Comparison of ENCODE assay signal across 8 cellular contexts in the genomic region with DNA sequence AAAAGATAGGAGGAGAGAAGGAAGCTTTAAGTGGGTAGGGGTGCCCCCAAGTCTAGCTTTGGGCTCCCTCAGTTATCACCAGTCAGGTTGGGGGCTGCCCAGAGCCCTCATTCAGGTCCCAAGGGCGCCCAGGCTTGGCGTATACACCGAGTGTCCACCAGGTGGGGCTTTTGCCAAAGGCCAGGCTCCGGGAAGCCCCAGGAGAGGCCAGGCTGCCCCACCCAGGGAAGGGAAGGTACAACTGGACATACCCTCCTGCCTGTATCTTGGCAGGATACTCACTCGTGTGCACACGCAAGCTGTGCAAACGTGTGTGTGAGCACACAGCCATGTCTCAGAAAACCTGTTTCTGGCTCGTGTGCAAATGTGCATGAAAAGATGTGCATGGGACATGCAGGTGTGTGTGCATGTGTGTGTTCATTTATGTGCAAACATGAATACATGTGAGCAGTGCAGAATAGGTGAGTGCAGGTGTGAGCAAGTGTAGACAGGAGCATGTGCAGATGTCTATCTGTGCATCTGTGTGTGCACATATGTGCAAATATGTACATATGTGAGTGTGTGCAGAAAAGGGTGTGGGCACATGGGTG. TPM values are rescaled to one million over a fixed set of nuclear protein-coding genes. Genes with fewer than 3 reads are reported as not detected.
DNase-seq lines count a peak whose midpoint lies in the region; ATAC-seq and TF ChIP-seq lines count a peak whose summit lies in the region.

No MANE protein-coding gene starts in this region.

- peak in 3 of 4 experiments; percentile 37 to 51 (median 45) for TF ChIP-seq CTCF in uterus (IDR thresholded peaks at IDR 0.05)

- H3K36me3 ChIP-seq in neuronal stem cell (replicated peaks in 1 of 2; ENCODE audit: control insufficient read depth in 2 of 2, insufficient read depth in 2 of 2, low read length in 2 of 2) = no peaks in the 10 kb centered on the region
- H3K36me3 ChIP-seq in uterus = no peaks in the 10 kb centered on the region

- H3K9ac ChIP-seq in neuronal stem cell (ENCODE audit: low read depth, low read length, poor library complexity) = no peak overlapping the region

- H3K9me3 ChIP-seq in neuronal stem cell (replicated peaks in 1 of 2; ENCODE audit: control insufficient read depth in 2 of 2, insufficient read depth in 1 of 2, low read depth in 1 of 2, low read length in 2 of 2) (no peaks in the 10 kb centered on the region), uterus (no peaks in the 10 kb centered on the region)

- H4K91ac ChIP-seq in neuronal stem cell (ENCODE audit: low read depth, low read length, poor library complexity) = no peak overlapping the region

- H3K4me1 ChIP-seq in neuronal stem cell (ENCODE audit: control insufficient read depth in 2 of 2, insufficient read depth in 1 of 2, low read depth in 1 of 2, low read length in 2 of 2) (no peaks in the 10 kb centered on the region), uterus (no peaks in the 10 kb centered on the region)

- TF ChIP-seq POLR2A in erythroblast (IDR thresholded peaks at IDR 0.05; ENCODE audit: low read length) (no peak), uterus (IDR thresholded peaks at IDR 0.05) (no peak)

- no peak overlapping the region for H2BK12ac ChIP-seq in neuronal stem cell (ENCODE audit: low read length)

- DNase-seq in activated gamma-delta T cell treated with Interleukin-2 at 50 U/mL for 16 hours (peak; percentile 48), activated gamma-delta T cell (lab: John Stamatoyannopoulos, UW) (no peak), NCI-H2227 treated with DMSO at 0.1 percent for 48 hours (lab: John Stamatoyannopoulos, UW) (peak; percentile 33), erythroblast (lab: John Stamatoyannopoulos, UW) (peak; percentile 10 to 40), neuronal stem cell (ENCODE audit: low spot score) (peak; percentile 44), uterus (no peak)
- peak; percentile 12 to 14 for DNase-seq in activated CD8-positive, alpha-beta memory T cell treated with anti-CD3 and anti-CD28 coated beads for 1 hour (ENCODE audit: extremely low read depth in 1 of 2, low read depth in 1 of 2)

- H2BK15ac ChIP-seq in neuronal stem cell (ENCODE audit: low read length) = no peak overlapping the region

- H3K23ac ChIP-seq in neuronal stem cell (ENCODE audit: low read depth, low read length, poor library complexity) = no peak overlapping the region

- H3K4me2 ChIP-seq in neuronal stem cell (ENCODE audit: insufficient read depth, low read length, poor library complexity, severe bottlenecking) = no peak overlapping the region

- intact Hi-C loops in uterus (cut with DNase I; ENCODE audit: low total_unique reads) = no loop called here

- no CpG with 5 or more reads among the region's 8 CpGs for WGBS in neuronal stem cell (ENCODE audit: extremely low coverage in 2 of 2, insufficient read length in 2 of 2, insufficient replicate concordance in 1 of 2), 2 donors

- no peak overlapping the region for H4K8ac ChIP-seq in neuronal stem cell (ENCODE audit: low read depth, low read length)

- no peak overlapping the region for H2AFZ ChIP-seq in neuronal stem cell (ENCODE audit: low read length)

- H3K27ac ChIP-seq in neuronal stem cell (replicated peaks; ENCODE audit: low read length) (no peak overlapping the region), uterus (no peak overlapping the region)

- H2BK120ac ChIP-seq in neuronal stem cell (ENCODE audit: low read depth, low read length) = no peak overlapping the region

- H3K4me3 ChIP-seq in neuronal stem cell (ENCODE audit: low read length in 2 of 2) = no peak overlapping the region
- no peak overlapping the region for H3K4me3 ChIP-seq in uterus

- no peaks in the 10 kb centered on the region for H3K79me1 ChIP-seq in neuronal stem cell (ENCODE audit: low read depth, low read length)

- H2BK5ac ChIP-seq in neuronal stem cell (ENCODE audit: low read length) = no peak overlapping the region

- H3K14ac ChIP-seq in neuronal stem cell (ENCODE audit: low read length) = no peak overlapping the region

- ATAC-seq in HG02938 (IDR thresholded peaks at IDR 0.05; ENCODE audit: unreplicated experiment) = no peak

- H3K18ac ChIP-seq in neuronal stem cell (ENCODE audit: low read length) = no peak overlapping the region

- H2AK5ac ChIP-seq in neuronal stem cell (ENCODE audit: low read depth, low read length) = peak overlapping the region; percentile 12

- H3K4ac ChIP-seq in neuronal stem cell (ENCODE audit: low read length) = no peak overlapping the region

- H3K27me3 ChIP-seq in neuronal stem cell (ENCODE audit: control insufficient read depth in 3 of 3, insufficient read depth in 3 of 3, low read depth in 1 of 3, low read length in 3 of 3) (peaks cover 0 to 2% (median 0%) of the 10 kb centered on the region in 3 experiments), uterus (no peaks in the 10 kb centered on the region)

RNA-seq across cellular contexts. Expression of a gene that starts 9.7 kb away (rescaled TPM):
- polyA plus RNA-seq in neuronal stem cell (2013, experiment 1 of 2) = 1.9 TPM
- 2.0 TPM for polyA plus RNA-seq in neuronal stem cell (2013, experiment 2 of 2)
- 1 to 10 TPM in 1 of 4 donors, under 1 TPM in 1, not detected in 2; 0.91 to 2.6 TPM for total RNA-seq in uterus

Comparison
In these comparisons a context has a peak if more than half of its experiments do, and no peak if none do; other contexts are left out.
1. DNase-seq: peak in activated gamma-delta T cell treated with Interleukin-2 at 50 U/mL for 16 hours (single experiment), NCI-H2227 treated with DMSO at 0.1 percent for 48 hours (single experiment), activated CD8-positive, alpha-beta memory T cell treated with anti-CD3 and anti-CD28 coated beads for 1 hour (2 of 2), erythroblast (2 of 2) and neuronal stem cell (single experiment); none in activated gamma-delta T cell (single experiment) and uterus (0 of 2).